In genomic region chr10:24096281-24096680, GRCh38 we compare ENCODE assay signal across 1 cellular context.
TF ChIP-seq lines count a peak whose summit lies in the region.

No MANE protein-coding gene starts in this region.

TF ChIP-seq in GM23338, 12 proteins besides CTCF, POLR2A, EP300 and RAD21 (continued from another document):
- no peak for TF ChIP-seq ZNF331 (CRISPR knock-in tag; IDR thresholded peaks at IDR 0.05; ENCODE audit: low read depth)
- TF ChIP-seq EZH2 (IDR thresholded peaks at IDR 0.05; ENCODE audit: low read depth, unreplicated experiment) = no peak
- TF ChIP-seq ZNF462 (CRISPR knock-in tag; IDR thresholded peaks at IDR 0.05) = no peak
